10 cellular contexts compared by ENCODE assay signal in the genomic region with DNA sequence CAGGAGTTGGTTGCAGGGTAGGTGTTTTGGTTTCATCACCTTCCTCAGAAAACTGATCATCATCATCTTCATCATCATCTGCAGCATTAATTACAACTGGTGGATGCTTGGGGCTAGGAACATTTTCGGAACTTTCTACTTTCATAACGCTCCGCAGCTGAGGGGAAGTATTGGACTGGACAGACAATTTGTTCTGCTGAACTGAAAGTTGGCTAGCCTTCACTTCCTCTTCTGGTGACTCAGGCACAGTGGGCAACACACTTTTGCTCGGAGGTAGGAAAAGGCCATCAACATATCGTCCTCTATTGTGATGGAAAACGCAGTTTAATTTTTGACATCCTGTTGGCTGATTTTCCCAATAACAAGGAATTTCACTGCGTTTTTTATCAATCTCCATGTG. TPM values are rescaled to one million over a fixed set of nuclear protein-coding genes. Genes with fewer than 3 reads are reported as not detected.
DNase-seq lines count a peak whose midpoint lies in the region; ATAC-seq and TF ChIP-seq lines count a peak whose summit lies in the region.
"Not testable (repeated sequence)": the region's sequence is repeated elsewhere in the genome, so short reads cannot be mapped to it uniquely, and the experiment has no call there.
"Had no signal": no experiment of that assay in that cellular context is flagged by ENCODE, and none has a peak within 500 bp of the region (broad histone marks: within the 10 kb centered on the region; RNA-seq: fewer than 3 reads in every experiment).

No MANE protein-coding gene starts in this region.

- H3K4me1 ChIP-seq in right lobe of liver; naive thymus-derived CD4-positive, alpha-beta T cell (ENCODE audit: control insufficient read depth in 2 of 2, insufficient read depth in 2 of 2, low read length in 2 of 2); upper lobe of right lung: not testable (repeated sequence)

- CTCF ChIA-PET in naive thymus-derived CD4-positive, alpha-beta T cell (lab: Charles Lee) = not testable (repeated sequence)

- H3K9me3 ChIP-seq in right lobe of liver; naive thymus-derived CD4-positive, alpha-beta T cell (ENCODE audit: control insufficient read depth in 2 of 3, low read length in 3 of 3); upper lobe of right lung: not testable (repeated sequence)

- not testable (repeated sequence) for H3K9me3 Mint-ChIP-seq in naive thymus-derived CD4-positive, alpha-beta T cell

- intact Hi-C loops in Right ventricle myocardium superior (cut with DNase I); right lobe of liver (cut with DNase I); naive thymus-derived CD4-positive, alpha-beta T cell (cut with micrococcal nuclease); upper lobe of right lung (cut with DNase I): not testable (repeated sequence)

- peak; percentile 51 for DNase-seq in CD1c-positive myeloid dendritic cell (ENCODE audit: extremely low spot score)
- DNase-seq in Right ventricle myocardium superior; left lobe of liver (ENCODE audit: low spot score); right lobe of liver; naive thymus-derived CD4-positive, alpha-beta T cell; upper lobe of right lung: not testable (repeated sequence)

- H3K27ac Mint-ChIP-seq in naive thymus-derived CD4-positive, alpha-beta T cell = not testable (repeated sequence)

- H3K4me1 Mint-ChIP-seq in naive thymus-derived CD4-positive, alpha-beta T cell = not testable (repeated sequence)

- ATAC-seq in Right ventricle myocardium superior (ENCODE audit: poor library complexity) (peak; percentile 27), left lobe of liver (peak; percentile 28), right lobe of liver (peak in 3 of 4 donors; percentile 41 to 47 (median 45)), upper lobe of right lung (peak; percentile 86)
- peak; percentile 52 for ATAC-seq in naive thymus-derived CD4-positive, alpha-beta T cell

- not testable (repeated sequence) for H3K27me3 Mint-ChIP-seq in naive thymus-derived CD4-positive, alpha-beta T cell

- H3K4me3 ChIP-seq in right lobe of liver; naive thymus-derived CD4-positive, alpha-beta T cell (ENCODE audit: low read length); upper lobe of right lung: not testable (repeated sequence)

- not testable (repeated sequence) for H3K4me3 Mint-ChIP-seq in naive thymus-derived CD4-positive, alpha-beta T cell

- not testable (repeated sequence) for TF ChIP-seq POLR2A in right lobe of liver (IDR thresholded peaks at IDR 0.05)

- POLR2A ChIA-PET in naive thymus-derived CD4-positive, alpha-beta T cell (lab: Charles Lee) = not testable (repeated sequence)

- WGBS in right lobe of liver (ENCODE audit: insufficient coverage, low coverage, low lambda C conversion rate, missing lambda C conversion rate) = 55% methylated on average over 4 of the region's 7 CpGs

- H3K36me3 ChIP-seq in right lobe of liver; naive thymus-derived CD4-positive, alpha-beta T cell (ENCODE audit: control insufficient read depth in 2 of 3, insufficient read depth in 3 of 3, low read length in 3 of 3); upper lobe of right lung: not testable (repeated sequence)

- H3K27ac ChIP-seq in right lobe of liver; naive thymus-derived CD4-positive, alpha-beta T cell (ENCODE audit: low read depth, low read length); upper lobe of right lung: not testable (repeated sequence)

- not testable (repeated sequence) for H3K27me3 ChIP-seq in right lobe of liver; naive thymus-derived CD4-positive, alpha-beta T cell (ENCODE audit: control insufficient read depth in 2 of 2, insufficient read depth in 2 of 2, low read length in 2 of 2); upper lobe of right lung

- not testable (repeated sequence) for TF ChIP-seq CTCF in right lobe of liver (IDR thresholded peaks at IDR 0.05); upper lobe of right lung (IDR thresholded peaks at IDR 0.05)

- H3K36me3 Mint-ChIP-seq in naive thymus-derived CD4-positive, alpha-beta T cell = not testable (repeated sequence)

RNA-seq across cellular contexts. Expression of a gene that starts 1.4 kb away (rescaled TPM):
- 1.0 TPM for total RNA-seq in Right ventricle myocardium superior
- total RNA-seq in left lobe of liver = not detected
- total RNA-seq in right lobe of liver = under 1 TPM in 3 of 6 experiments, not detected in 3; 0.12 to 0.37 (median 0.23) TPM
- not detected for total RNA-seq in naive thymus-derived CD4-positive, alpha-beta T cell
- polyA plus RNA-seq in naive thymus-derived CD4-positive, alpha-beta T cell = not detected
- not detected for total RNA-seq in upper lobe of right lung
- total RNA-seq: CD4-positive, alpha-beta memory T cell; CD4-positive, CD25-positive, alpha-beta regulatory T cell; G401 had no signal
- polyA plus RNA-seq: CD4-positive, alpha-beta memory T cell; CD4-positive, CD25-positive, alpha-beta regulatory T cell; CD8-positive, alpha-beta memory T cell had no signal

Comparison
In these comparisons a context has a peak if more than half of its experiments do, and no peak if none do; other contexts are left out.
1. ATAC-seq: peak in every context shown above with its lines; median percentile 86 in upper lobe of right lung; 52 in naive thymus-derived CD4-positive, alpha-beta T cell; 45 in right lobe of liver; 28 in left lobe of liver; 27 in Right ventricle myocardium superior.